Comparison of ENCODE assay signal across 16 cellular contexts in genomic region chr6:157368359-157369049, GRCh38.
"Had no signal": no experiment of that assay in that cellular context is flagged by ENCODE, and none has a peak within 500 bp of the region (broad histone marks: within the 10 kb centered on the region; RNA-seq: fewer than 3 reads in every experiment).

No MANE protein-coding gene starts in this region.

- ATAC-seq: left colon had no signal

- H3K36me3 ChIP-seq: colonic mucosa, esophagus squamous epithelium, neutrophil had no signal

- H3K4me1 ChIP-seq: colonic mucosa had no signal

- H3K27me3 ChIP-seq: colonic mucosa had no signal

- H3K27ac Mint-ChIP-seq: activated CD4-positive, alpha-beta memory T cell treated with anti-CD3 and anti-CD28 coated beads for 36 hours; immature natural killer cell; T-helper 2 cell treated with Interferon-gamma antibody and Interleukin-4, amounts not matched to agents 5 μg/mL and 100 μg/mL, for 36 hours had no signal

- H3K9me3 ChIP-seq: colonic mucosa, esophagus squamous epithelium, neutrophil had no signal

- H3K9me3 Mint-ChIP-seq: activated CD4-positive, alpha-beta memory T cell treated with anti-CD3 and anti-CD28 coated beads for 36 hours; immature natural killer cell; naive thymus-derived CD4-positive, alpha-beta T cell; T-helper 2 cell treated with Interferon-gamma antibody and Interleukin-4, amounts not matched to agents 5 μg/mL and 100 μg/mL, for 36 hours had no signal

- H3K4me3 ChIP-seq: colonic mucosa, esophagus squamous epithelium, lung, skin epidermis had no signal

- DNase-seq: activated CD4-positive, alpha-beta memory T cell treated with anti-CD3 and anti-CD28 coated beads for 36 hours; activated CD8-positive, alpha-beta memory T cell treated with anti-CD3 and anti-CD28 coated beads, Interleukin-2, amount 50 U/mL, for 4 hours; activated effector memory CD4-positive, alpha-beta T cell treated with Interleukin-2 at 50 U/mL for 16 hours; caudate nucleus; colonic mucosa; esophagus squamous epithelium; foreskin fibroblast; glutamatergic neuron; immature natural killer cell; left colon; trophoblast cell had no signal

- H3K4me3 Mint-ChIP-seq: activated CD4-positive, alpha-beta memory T cell treated with anti-CD3 and anti-CD28 coated beads for 36 hours; immature natural killer cell had no signal

- H3K27ac ChIP-seq: colonic mucosa, esophagus squamous epithelium, neutrophil, skin epidermis had no signal
